In the genomic region with DNA sequence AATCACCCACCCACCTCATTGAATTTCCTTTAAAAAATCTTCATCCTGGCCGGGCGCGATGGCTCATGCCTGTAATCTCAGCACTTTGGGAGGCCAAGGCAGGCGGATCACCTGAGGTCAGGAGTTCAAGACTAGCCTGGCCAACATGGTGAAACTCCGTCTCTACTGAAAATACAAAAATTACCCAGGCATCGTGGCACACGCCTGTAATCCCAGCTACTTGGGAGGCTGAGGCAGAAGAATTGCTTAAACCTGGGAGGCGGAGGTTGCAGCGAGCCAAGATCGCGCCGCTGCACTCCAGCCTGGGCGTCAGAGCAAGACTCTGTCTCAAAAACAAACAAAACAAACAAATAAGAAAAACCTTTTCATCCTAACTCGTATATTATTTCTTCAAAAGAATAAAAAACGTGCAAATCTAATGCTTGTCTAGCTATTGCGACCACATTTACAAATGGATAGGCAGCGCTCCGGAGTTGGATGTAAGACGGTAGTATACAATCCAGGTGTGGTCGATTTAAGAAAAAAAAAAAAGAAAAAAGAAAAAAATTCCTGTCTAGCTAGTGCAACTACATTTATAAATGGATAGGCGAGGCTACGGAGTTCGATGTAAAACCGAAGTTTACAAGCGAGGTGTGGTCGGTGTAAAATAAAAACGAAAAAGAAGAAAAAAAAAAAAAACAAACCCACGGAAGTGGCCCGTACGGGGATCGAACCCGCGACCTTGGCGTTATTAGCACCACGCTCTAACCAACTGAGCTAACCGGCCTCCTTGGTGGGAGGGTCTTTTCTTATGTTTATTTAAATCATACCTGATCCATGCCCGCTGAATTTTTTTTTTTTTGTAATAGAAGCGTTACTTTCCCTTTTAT, we compare ENCODE assay signal across 8 cellular contexts.
A peak's percentile ranks its signal among the peaks of the same experiment; 100 is the strongest.
DNase-seq lines count a peak whose midpoint lies in the region; ATAC-seq, FAIRE-seq and TF ChIP-seq lines count a peak whose summit lies in the region.
"Not testable (repeated sequence)": the region's sequence is repeated elsewhere in the genome, so short reads cannot be mapped to it uniquely, and the experiment has no call there.

No MANE protein-coding gene starts in this region.

- not testable (repeated sequence) for H3K36me3 ChIP-seq in K562 (ENCODE audit: control insufficient read depth, insufficient read depth, low read length); heart left ventricle; neuronal stem cell (replicated peaks in 1 of 2; ENCODE audit: control insufficient read depth in 2 of 2, insufficient read depth in 2 of 2, low read length in 2 of 2)

- not testable (repeated sequence) for H3K23ac ChIP-seq in neuronal stem cell (ENCODE audit: low read depth, low read length, poor library complexity)

- not testable (repeated sequence) for H3K9me3 ChIP-seq in K562 (replicated peaks; ENCODE audit: control insufficient read depth, insufficient read depth, low read depth, low read length); heart left ventricle; neuronal stem cell (replicated peaks in 1 of 2; ENCODE audit: control insufficient read depth in 2 of 2, insufficient read depth in 1 of 2, low read depth in 1 of 2, low read length in 2 of 2)

- not testable (repeated sequence) for H2BK15ac ChIP-seq in neuronal stem cell (ENCODE audit: low read length)

- not testable (repeated sequence) for H3K36me3 Mint-ChIP-seq in WTC11

- H3K14ac ChIP-seq in neuronal stem cell (ENCODE audit: low read length), result not testable (repeated sequence)

- H3K27ac Mint-ChIP-seq in WTC11, result peak overlapping the region; percentile 74
- peak overlapping the region; percentile 94 to 99 for H3K27ac Mint-ChIP-seq in stimulated activated naive CD8-positive, alpha-beta T cell treated with anti-CD3 and anti-CD28 coated beads, Interleukin-15, amount 100 ng/mL, for 72 hours

- TF ChIP-seq POLR2A in K562 (conservative IDR thresholded peaks at IDR 0.05); heart left ventricle (IDR thresholded peaks at IDR 0.05): not testable (repeated sequence)

- peak overlapping the region; percentile 99 for H2AFZ ChIP-seq in K562 (ENCODE audit: low read depth, low read length)
- H2AFZ ChIP-seq in neuronal stem cell (ENCODE audit: low read length), result peak overlapping the region; percentile 99

- not testable (repeated sequence) for TF ChIP-seq RAD21 in K562 (CRISPR knock-in tag; conservative IDR thresholded peaks at IDR 0.05 in 1 of 2, IDR thresholded peaks at IDR 0.05 in 1 of 2)

- H4K8ac ChIP-seq in neuronal stem cell (ENCODE audit: low read depth, low read length), result not testable (repeated sequence)

- TF ChIP-seq CTCF in WTC11 (IDR thresholded peaks at IDR 0.05); heart left ventricle (IDR thresholded peaks at IDR 0.05): not testable (repeated sequence)
- TF ChIP-seq CTCF in K562 (IDR thresholded peaks at IDR 0.05 in 2 of 3, conservative IDR thresholded peaks at IDR 0.05 in 1 of 3; ENCODE audit: insufficient read depth in 2 of 3, low read depth in 1 of 3, low read length in 3 of 3), result 0 out of 6 replicates have a peak, but pooled peaks of 1 of the 3 experiments have one; percentile 6

- CTCF ChIA-PET in WTC11 (lab: Charles Lee) (interaction anchor here (0.5 to 1.9 kb wide), 21 partner anchors 10 to 620 kb away, joined by 3 to 7 read pairs (median 4); a partner anchor contains a TSS), K562 (lab: Yijun Ruan, JAX; ENCODE audit: low intra/inter-chr PET ratio) (interaction anchor here (0.7 to 1.1 kb wide), 3 partner anchors 14 to 37 kb away, joined by 3 to 4 read pairs (median 3); no protein-coding TSS in a partner anchor)

- in situ Hi-C loops in K562 (cut with MboI), result loop anchor here (5.0 kb wide), 1 partner anchor 511 kb away; no protein-coding TSS in a partner anchor

- H4K20me1 ChIP-seq in K562 (replicated peaks; ENCODE audit: control insufficient read depth, insufficient read depth, low read length), result not testable (repeated sequence)

- peaks cover 23% of the 10 kb centered on the region for H3K4me1 Mint-ChIP-seq in WTC11
- H3K4me1 Mint-ChIP-seq in stimulated activated naive CD8-positive, alpha-beta T cell treated with anti-CD3 and anti-CD28 coated beads, Interleukin-15, amount 100 ng/mL, for 72 hours, result not testable (repeated sequence)

- H3K18ac ChIP-seq in neuronal stem cell (ENCODE audit: low read length), result not testable (repeated sequence)

- H3K79me1 ChIP-seq in neuronal stem cell (ENCODE audit: low read depth, low read length), result not testable (repeated sequence)

- intact Hi-C loops in K562 (cut with micrococcal nuclease), result loop anchor here (5.0 kb wide), 1 partner anchor 36 kb away; no protein-coding TSS in a partner anchor
- intact Hi-C loops in heart left ventricle (cut with DNase I), result loop anchor here in 7 of 10 donors (5.0 to 10.0 kb wide), 8 partner anchors 296 to 726 kb away; a partner anchor contains a TSS

- ATAC-seq in HG02870 (IDR thresholded peaks at IDR 0.05; ENCODE audit: unreplicated experiment) (peak; percentile 33), K562 (peak; percentile 65), heart left ventricle (peak; percentile 68 to 89 (median 84))
- not testable (repeated sequence) for ATAC-seq in WTC11
- peak; percentile 39 for ATAC-seq in stimulated activated naive CD8-positive, alpha-beta T cell treated with anti-CD3 and anti-CD28 coated beads, Interleukin-15, amount 100 ng/mL, for 72 hours

- peak overlapping the region; percentile 74 for H3K4me3 ChIP-seq in K562
- H3K4me3 ChIP-seq in heart left ventricle, result peak overlapping the region; percentile 62 to 96 (median 76)
- peak overlapping the region; percentile 86 to 99 for H3K4me3 ChIP-seq in neuronal stem cell (ENCODE audit: low read length in 2 of 2)

- H3K9ac ChIP-seq in K562 (ENCODE audit: insufficient read depth in 1 of 2, low read depth in 2 of 2, low read length in 2 of 2), result peak overlapping the region; percentile 59 to 83; a peak in 3 of 4 replicates
- not testable (repeated sequence) for H3K9ac ChIP-seq in neuronal stem cell (ENCODE audit: low read depth, low read length, poor library complexity)

- not testable (repeated sequence) for H3K27me3 Mint-ChIP-seq in WTC11 (ENCODE audit: low read depth)
- peaks cover 11% of the 10 kb centered on the region for H3K27me3 Mint-ChIP-seq in stimulated activated naive CD8-positive, alpha-beta T cell treated with anti-CD3 and anti-CD28 coated beads, Interleukin-15, amount 100 ng/mL, for 72 hours

- H2BK120ac ChIP-seq in neuronal stem cell (ENCODE audit: low read depth, low read length), result not testable (repeated sequence)

- H3K4me3 Mint-ChIP-seq in WTC11, result peak overlapping the region; percentile 98
- H3K4me3 Mint-ChIP-seq in stimulated activated naive CD8-positive, alpha-beta T cell treated with anti-CD3 and anti-CD28 coated beads, Interleukin-15, amount 100 ng/mL, for 72 hours, result peak overlapping the region; percentile 84 to 95

- H2BK12ac ChIP-seq in neuronal stem cell (ENCODE audit: low read length), result not testable (repeated sequence)

- not testable (repeated sequence) for BruUV-seq in K562 (replicated peaks; lab: Mats Ljungman, UMichigan)

- DNase-seq in DMS114 treated with DMSO at 0.1 percent for 48 hours (lab: John Stamatoyannopoulos, UW; ENCODE audit: unreplicated experiment) (peak; percentile 79), NCI-H345 (lab: John Stamatoyannopoulos, UW) (peak; percentile 56), WTC11 (ENCODE audit: low spot score) (peak; percentile 29), K562 (ENCODE audit: extremely low read depth in 1 of 4, low spot score in 3 of 4) (peak; percentile 48 to 79 (median 60)), heart left ventricle (peak; percentile 37 to 72 (median 49))
- not testable (repeated sequence) for DNase-seq in neuronal stem cell (ENCODE audit: low spot score)
- DNase-seq in stimulated activated naive CD8-positive, alpha-beta T cell treated with anti-CD3 and anti-CD28 coated beads, Interleukin-15, amount 100 ng/mL, for 72 hours, result peak; percentile 58 to 65

- H3K27me3 ChIP-seq in K562 (ENCODE audit: control insufficient read depth in 2 of 2, insufficient read depth in 2 of 2, low read length in 2 of 2); heart left ventricle: not testable (repeated sequence)
- peaks cover 0 to 14% (median 0%) of the 10 kb centered on the region in 3 experiments for H3K27me3 ChIP-seq in neuronal stem cell (ENCODE audit: control insufficient read depth in 3 of 3, insufficient read depth in 3 of 3, low read depth in 1 of 3, low read length in 3 of 3)

- H2BK5ac ChIP-seq in neuronal stem cell (ENCODE audit: low read length), result not testable (repeated sequence)

- H3K4me1 ChIP-seq in K562 (replicated peaks in 1 of 2; ENCODE audit: control insufficient read depth in 2 of 2, insufficient read depth in 2 of 2, low read length in 2 of 2) (peaks cover 20 to 32% of the 10 kb centered on the region in 2 experiments; a peak in 4 of 5 replicates), heart left ventricle (peaks cover 0 to 17% (median 5%) of the 10 kb centered on the region in 12 donors)
- not testable (repeated sequence) for H3K4me1 ChIP-seq in neuronal stem cell (ENCODE audit: control insufficient read depth in 2 of 2, insufficient read depth in 1 of 2, low read depth in 1 of 2, low read length in 2 of 2)

- not testable (repeated sequence) for H2AK5ac ChIP-seq in neuronal stem cell (ENCODE audit: low read depth, low read length)

- peak; percentile 61 for TF ChIP-seq EP300 in K562 (IDR thresholded peaks at IDR 0.05; ENCODE audit: low read length)

- POLR2A ChIA-PET in WTC11 (lab: Charles Lee) (interaction anchor here (0.6 to 2.1 kb wide), 7 partner anchors 12 to 638 kb away, joined by 3 to 10 read pairs (median 3); a partner anchor contains a TSS), K562 (lab: Yijun Ruan, JAX) (interaction anchor here (0.6 to 1.8 kb wide), 8 partner anchors 11 to 682 kb away, joined by 3 to 9 read pairs (median 4); a partner anchor contains a TSS)

- H4K91ac ChIP-seq in neuronal stem cell (ENCODE audit: low read depth, low read length, poor library complexity), result not testable (repeated sequence)

- not testable (repeated sequence) for H3K9me1 ChIP-seq in K562 (ENCODE audit: control insufficient read depth, insufficient read depth, low read length)

- H3K27ac ChIP-seq in K562 (ENCODE audit: extremely low read depth, low read depth, low read length) (peak overlapping the region; percentile 73; the same call in 2 of the 3 replicates), heart left ventricle (peak overlapping the region in 9 of 12 donors; percentile 43 to 83 (median 68))
- not testable (repeated sequence) for H3K27ac ChIP-seq in neuronal stem cell (replicated peaks; ENCODE audit: low read length)

- FAIRE-seq in K562 (lab: Jason Lieb, UNC), result not testable (repeated sequence)

- WGBS in K562 (ENCODE audit: insufficient coverage, low coverage, missing lambda C conversion rate), result 1% methylated on average over 38 of the region's 38 CpGs
- 5 to 8% (median 6%) methylated on average over 38 of the region's 38 CpGs for WGBS in heart left ventricle, 4 donors
- no CpG with 5 or more reads among the region's 38 CpGs for WGBS in neuronal stem cell (ENCODE audit: extremely low coverage in 2 of 2, insufficient read length in 2 of 2, insufficient replicate concordance in 1 of 2), 2 donors

- H3K4ac ChIP-seq in neuronal stem cell (ENCODE audit: low read length), result not testable (repeated sequence)

- H3K4me2 ChIP-seq in K562 (ENCODE audit: insufficient read depth, low read length) (peak overlapping the region; percentile 94), neuronal stem cell (ENCODE audit: insufficient read depth, low read length, poor library complexity, severe bottlenecking) (peak overlapping the region; percentile 25)

- not testable (repeated sequence) for H3K79me2 ChIP-seq in K562 (ENCODE audit: control insufficient read depth, insufficient read depth, low read length)

- H3K9me3 Mint-ChIP-seq in WTC11; stimulated activated naive CD8-positive, alpha-beta T cell treated with anti-CD3 and anti-CD28 coated beads, Interleukin-15, amount 100 ng/mL, for 72 hours: not testable (repeated sequence)
